1 cellular context compared by ENCODE assay signal in the genomic region with DNA sequence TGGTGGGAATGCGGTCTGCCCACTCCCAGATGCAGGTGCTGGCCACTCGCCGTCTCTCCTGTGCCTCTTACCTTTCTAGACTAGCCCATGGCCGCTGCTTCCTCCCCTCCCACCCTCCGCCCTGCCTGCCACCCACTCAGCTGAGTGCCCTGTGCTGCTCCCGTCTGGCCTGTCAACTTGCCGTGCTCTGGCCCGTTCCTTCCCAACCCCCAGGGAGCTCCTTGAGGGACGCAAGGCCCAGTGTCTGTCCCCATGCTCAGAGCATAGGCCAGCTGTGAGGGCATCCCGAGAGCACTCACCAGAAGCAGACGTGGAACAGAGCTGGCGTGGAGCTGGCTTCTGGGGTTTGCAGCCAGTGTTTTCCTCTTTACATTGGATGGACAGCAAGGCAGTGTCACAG.
TF ChIP-seq lines count a peak whose summit lies in the region.

No MANE protein-coding gene starts in this region.

TF ChIP-seq in HepG2, 621 proteins besides CTCF, POLR2A, EP300 and RAD21:
- peak; percentile 75 for TF ChIP-seq AGO2 (optimal IDR thresholded peaks at IDR 0.05; ENCODE audit: low read depth, low read length)
- TF ChIP-seq PRMT3 (CRISPR knock-in tag; IDR thresholded peaks at IDR 0.05; ENCODE audit: borderline replicate concordance, low read depth), result no peak
